ENCODE assay signal across 8 cellular contexts in genomic region chr13:45341034-45341798, GRCh38. TPM values are rescaled to one million over a fixed set of nuclear protein-coding genes. Genes with fewer than 3 reads are reported as not detected.
A peak's percentile ranks its signal among the peaks of the same experiment; 100 is the strongest.
DNase-seq lines count a peak whose midpoint lies in the region; ATAC-seq and TF ChIP-seq lines count a peak whose summit lies in the region.

Gene TPT1, minus strand, starts transcription at chr13:45341183. Its CDS starts 114 bp downstream, at chr13:45341069.

- TF ChIP-seq CTCF in C4-2B (conservative IDR thresholded peaks at IDR 0.05) (no peak), right lobe of liver (IDR thresholded peaks at IDR 0.05) (no peak)

- ATAC-seq in GM19395 (IDR thresholded peaks at IDR 0.05; ENCODE audit: unreplicated experiment) (peak; percentile 86), HG03565 (IDR thresholded peaks at IDR 0.05; ENCODE audit: unreplicated experiment) (peak; percentile 74), right lobe of liver (peak; percentile 83 to 95 (median 86))

- H3K4me3 ChIP-seq in right lobe of liver: peak within 1 kb of the TSS; percentile 86 to 96 (median 94)

- peaks cover 0 to 40% (median 19%) of the 10 kb centered on the region in 4 donors for H3K4me1 ChIP-seq in right lobe of liver

- H3K9me3 ChIP-seq in right lobe of liver: no peaks in the 10 kb centered on the region

- DNase-seq in NCI-H774 (lab: John Stamatoyannopoulos, UW) (peak; percentile 90), dermis microvascular lymphatic vessel endothelial cell (ENCODE audit: low read depth in 2 of 2) (peak; percentile 95 to 98), right lobe of liver (peak; percentile 99)
- peak; percentile 99 for DNase-seq in activated CD4-positive, alpha-beta T cell treated with anti-CD3 and anti-CD28 coated beads, Interleukin-2, amount 50 U/mL, for 48 hours
- DNase-seq in stimulated activated CD4-positive, alpha-beta T cell treated with anti-CD3 and anti-CD28 coated beads, Interleukin-4, amount 100 ng/mL, for 4 hours: peak; percentile 99 to 100

- H3K27me3 ChIP-seq in right lobe of liver: no peaks in the 10 kb centered on the region

- WGBS in right lobe of liver (ENCODE audit: insufficient coverage, low coverage, low lambda C conversion rate, missing lambda C conversion rate): 0% methylated on average over 11 of the region's 67 CpGs

- H3K36me3 ChIP-seq in right lobe of liver: peaks cover 16 to 44% (median 35%) of the 10 kb centered on the region in 4 donors

- TF ChIP-seq POLR2A in right lobe of liver (IDR thresholded peaks at IDR 0.05): peak; percentile 89

- intact Hi-C loops in right lobe of liver (cut with DNase I): no loop called here

- H3K27ac ChIP-seq in C4-2B (peak within 1 kb of the TSS; percentile 100), right lobe of liver (peak within 1 kb of the TSS; percentile 100)

RNA-seq across cellular contexts. Expression of gene TPT1, which starts in this region (rescaled TPM):
- total RNA-seq in dermis microvascular lymphatic vessel endothelial cell: 1,518 and 2,978 TPM in 2 replicates
- 1,000 to 10,000 TPM; 1,466 to 3,393 (median 2,295) TPM for total RNA-seq in right lobe of liver

Comparison
In these comparisons a context has a peak if more than half of its experiments do, and no peak if none do; other contexts are left out.
1. Peak in every context shown above with its lines: DNase-seq, ATAC-seq, H3K4me3 ChIP-seq and H3K27ac ChIP-seq.